11 cellular contexts compared by ENCODE assay signal in the genomic region with DNA sequence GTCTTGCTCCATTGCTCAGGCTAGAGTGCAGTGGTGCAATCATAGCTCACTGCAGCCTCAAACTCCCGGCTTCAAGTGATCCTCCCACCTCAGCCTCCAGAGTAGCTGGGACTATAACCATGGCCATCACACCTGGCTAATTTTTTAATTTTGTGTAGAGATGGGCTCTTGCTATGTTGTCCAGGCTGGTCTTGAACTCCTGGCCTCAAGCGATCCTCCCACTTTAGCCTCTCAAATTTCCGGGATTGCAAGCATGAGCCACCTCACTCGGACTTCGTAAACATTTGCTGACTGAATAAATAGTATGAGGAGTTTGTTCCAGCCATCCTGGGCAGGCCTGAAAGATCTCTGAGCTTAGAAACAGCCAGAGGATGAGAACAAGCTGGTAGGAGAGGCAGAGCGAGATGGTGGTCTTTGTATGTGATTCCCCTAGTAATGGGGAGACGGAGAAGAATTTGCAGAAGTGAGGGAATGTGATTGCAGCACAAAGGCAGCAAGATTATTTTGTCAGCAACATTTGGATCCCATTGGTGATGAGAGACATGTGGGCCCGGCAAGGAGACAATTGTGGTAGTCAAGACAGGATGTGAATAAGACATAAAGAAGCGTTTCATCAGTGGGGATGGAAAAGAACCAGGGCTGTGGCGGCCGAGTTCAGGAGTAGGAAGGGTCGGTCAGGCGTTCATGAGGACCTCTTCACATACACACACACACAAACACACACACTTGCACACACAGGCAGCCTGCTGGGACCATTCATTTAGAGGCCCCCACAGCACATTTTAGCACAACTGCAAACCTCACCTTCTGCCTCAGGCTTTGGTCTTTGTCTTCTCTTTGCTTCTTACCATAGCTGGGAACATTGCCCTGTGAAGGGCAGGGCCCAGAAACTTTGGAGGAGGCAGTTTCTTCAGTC.
DNase-seq lines count a peak whose midpoint lies in the region; ATAC-seq and TF ChIP-seq lines count a peak whose summit lies in the region.
"Had no signal": no experiment of that assay in that cellular context is flagged by ENCODE, and none has a peak within 500 bp of the region (broad histone marks: within the 10 kb centered on the region; RNA-seq: fewer than 3 reads in every experiment).

No MANE protein-coding gene starts in this region.

- H4K20me1 ChIP-seq in fibroblast of lung (ENCODE audit: control insufficient read depth, extremely low read depth, insufficient read depth, low read length): no peaks in the 10 kb centered on the region

- H3K4me3 ChIP-seq in fibroblast of lung (replicated peaks in 1 of 4; ENCODE audit: control extremely low read depth in 1 of 4, insufficient read depth in 1 of 4, low read depth in 3 of 4, low read length in 4 of 4) (no peak overlapping the region), tibial nerve (no peak overlapping the region)

- peak in 1 of 2 donors; percentile 39 for TF ChIP-seq EP300 in tibial nerve (IDR thresholded peaks at IDR 0.05)

- peak; percentile 25 for DNase-seq in activated CD4-positive, alpha-beta T cell treated with anti-CD3 and anti-CD28 coated beads for 48 hours
- DNase-seq in activated CD4-positive, alpha-beta T cell treated with anti-CD3 and anti-CD28 coated beads, Interleukin-2, amount 50 U/mL, for 1 hour: no peak
- DNase-seq in fibroblast of lung (ENCODE audit: low read depth in 2 of 2): peak; percentile 62 to 68
- DNase-seq in mesenteric fat pad (ENCODE audit: low spot score): peak; percentile 64
- no peak for DNase-seq in tibial nerve (ENCODE audit: low spot score in 2 of 2)
- DNase-seq: glutamatergic neuron, NCI-H524 had no signal

- TF ChIP-seq CTCF in fibroblast of lung (conservative IDR thresholded peaks at IDR 0.05 in 1 of 2, IDR thresholded peaks at IDR 0.05 in 1 of 2; ENCODE audit: low read depth in 1 of 2, low read length in 2 of 2): no peak
- no peak for TF ChIP-seq CTCF in tibial nerve (IDR thresholded peaks at IDR 0.05)

- H3K27ac ChIP-seq in fibroblast of lung (ENCODE audit: insufficient read depth, low read length) (peak overlapping the region; percentile 18), tibial nerve (peak overlapping the region in 3 of 4 donors; percentile 64 to 77 (median 75))

- H3K27me3 ChIP-seq in fibroblast of lung (ENCODE audit: control insufficient read depth, insufficient read depth, low read length) (no peaks in the 10 kb centered on the region), tibial nerve (no peaks in the 10 kb centered on the region)

- H3K9ac ChIP-seq in fibroblast of lung (ENCODE audit: insufficient read depth, low read length): no peak overlapping the region

- peak overlapping the region; percentile 50 for H2AFZ ChIP-seq in fibroblast of lung (ENCODE audit: low read length)

- H3K36me3 ChIP-seq in fibroblast of lung (ENCODE audit: control insufficient read depth, insufficient read depth, low read length): no peaks in the 10 kb centered on the region
- no peaks in the 10 kb centered on the region for H3K36me3 ChIP-seq in tibial nerve

- peaks cover 22% of the 10 kb centered on the region for H3K4me1 ChIP-seq in fibroblast of lung (ENCODE audit: control insufficient read depth, extremely low read depth, insufficient read depth, low read length)
- peaks cover 0 to 62% (median 43%) of the 10 kb centered on the region in 4 donors for H3K4me1 ChIP-seq in tibial nerve

- ATAC-seq in HG03520 (IDR thresholded peaks at IDR 0.05; ENCODE audit: unreplicated experiment) (no peak), HG03439 (IDR thresholded peaks at IDR 0.05; ENCODE audit: unreplicated experiment) (no peak), GM18498 (IDR thresholded peaks at IDR 0.05; ENCODE audit: unreplicated experiment) (no peak)
- ATAC-seq: stimulated activated effector memory CD8-positive, alpha-beta T cell treated with anti-CD3 and anti-CD28 coated beads, Interleukin-12 subunit alpha, Interleukin-12 subunit beta, amount 100 ng/mL, for 72 hours had no signal

- no peak for TF ChIP-seq POLR2A in tibial nerve (IDR thresholded peaks at IDR 0.05)

- H3K79me2 ChIP-seq in fibroblast of lung (ENCODE audit: control insufficient read depth, insufficient read depth, low read length): no peaks in the 10 kb centered on the region

- WGBS in tibial nerve, 2 donors: 47 to 49% methylated on average over 13 of the region's 13 CpGs

- H3K4me2 ChIP-seq in fibroblast of lung (ENCODE audit: extremely low read depth, insufficient read depth, low read length): no peak overlapping the region

- H3K9me3 ChIP-seq in fibroblast of lung (ENCODE audit: control insufficient read depth, insufficient read depth, low read depth, low read length): no peaks in the 10 kb centered on the region
- peaks cover 0 to 18% (median 0%) of the 10 kb centered on the region in 4 donors for H3K9me3 ChIP-seq in tibial nerve

Comparison
In these comparisons a context has a peak if more than half of its experiments do, and no peak if none do; other contexts are left out.
1. DNase-seq: peak in activated CD4-positive, alpha-beta T cell treated with anti-CD3 and anti-CD28 coated beads for 48 hours (single experiment), fibroblast of lung (2 of 2) and mesenteric fat pad (single experiment); none in activated CD4-positive, alpha-beta T cell treated with anti-CD3 and anti-CD28 coated beads, Interleukin-2, amount 50 U/mL, for 1 hour (single experiment) and tibial nerve (0 of 2).